ENCODE assay signal across 1 cellular context in the genomic region with DNA sequence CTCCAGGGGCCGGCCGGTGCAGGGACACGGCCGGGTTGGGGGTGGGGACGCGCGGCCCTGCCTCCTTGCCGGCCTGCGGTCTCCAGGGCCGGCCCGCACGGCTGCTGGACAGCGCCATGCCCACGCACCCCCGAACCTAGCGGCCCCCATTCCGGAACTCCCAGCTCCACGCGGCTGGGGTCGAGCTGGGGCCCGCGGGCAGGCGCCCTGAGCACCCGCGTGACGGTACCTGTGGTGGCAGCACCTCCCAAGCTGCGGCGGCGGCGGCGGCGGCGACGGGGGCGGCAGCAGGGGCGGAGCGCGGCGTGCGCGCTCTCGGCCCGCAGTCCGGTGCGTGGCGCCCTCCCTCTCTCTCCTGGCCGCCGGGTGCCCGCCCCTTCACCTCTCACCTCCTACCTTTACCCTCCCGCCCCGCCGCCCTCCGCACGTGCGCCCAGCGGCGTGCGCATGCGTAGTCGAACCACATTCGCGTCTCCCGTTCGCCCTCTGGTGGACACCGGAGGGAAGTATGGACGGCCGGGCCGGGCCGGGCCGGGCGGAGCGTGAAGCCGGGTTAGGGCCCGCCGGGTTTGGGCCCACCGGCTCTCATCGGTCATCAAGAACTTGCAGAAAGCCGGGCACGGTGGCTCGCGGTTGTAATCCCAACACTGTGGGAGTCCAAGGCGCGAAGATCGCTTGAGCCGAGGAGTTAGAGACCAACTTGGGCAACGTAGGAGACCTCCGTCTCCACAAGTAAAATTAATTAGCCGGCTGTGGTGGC.
TF ChIP-seq lines count a peak whose summit lies in the region.

A gene (minus strand): TSS at position 372 of the 760 bp plus-strand sequence. CDS start 32,948 bp downstream, outside the sequence.

TF ChIP-seq in HepG2, 621 proteins besides CTCF, POLR2A, EP300 and RAD21 (continued from another document and continues in another):
- TF ChIP-seq, protein P1, sequence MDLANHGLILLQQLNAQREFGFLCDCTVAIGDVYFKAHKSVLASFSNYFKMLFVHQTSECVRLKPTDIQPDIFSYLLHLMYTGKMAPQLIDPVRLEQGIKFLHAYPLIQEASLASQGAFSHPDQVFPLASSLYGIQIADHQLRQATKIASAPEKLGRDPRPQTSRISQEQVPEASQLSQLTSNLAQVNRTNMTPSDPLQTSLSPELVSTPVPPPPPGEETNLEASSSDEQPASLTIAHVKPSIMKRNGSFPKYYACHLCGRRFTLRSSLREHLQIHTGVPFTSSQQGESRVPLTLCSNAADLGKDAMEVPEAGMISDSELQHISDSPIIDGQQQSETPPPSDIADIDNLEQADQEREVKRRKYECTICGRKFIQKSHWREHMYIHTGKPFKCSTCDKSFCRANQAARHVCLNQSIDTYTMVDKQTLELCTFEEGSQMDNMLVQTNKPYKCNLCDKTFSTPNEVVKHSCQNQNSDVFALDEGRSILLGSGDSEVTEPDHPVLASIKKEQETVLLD (CRISPR knock-in tag; IDR thresholded peaks at IDR 0.05; ENCODE audit: low read depth), result peak; percentile 98
- TF ChIP-seq ZNF670 (CRISPR knock-in tag; IDR thresholded peaks at IDR 0.05; ENCODE audit: borderline replicate concordance) (no peak), ZNF558 (CRISPR knock-in tag; IDR thresholded peaks at IDR 0.05; ENCODE audit: borderline replicate concordance) (no peak), HNF4A (CRISPR knock-in tag; IDR thresholded peaks at IDR 0.05) (peak; percentile 50), KMT2B (CRISPR knock-in tag; IDR thresholded peaks at IDR 0.05) (peak; percentile 93), ZNF883 (CRISPR knock-in tag; IDR thresholded peaks at IDR 0.05; ENCODE audit: not compliant biosample characterization) (no peak), SAP130 (CRISPR knock-in tag; IDR thresholded peaks at IDR 0.05; ENCODE audit: low read depth) (peak; percentile 93), ATRX (CRISPR knock-in tag; IDR thresholded peaks at IDR 0.05; ENCODE audit: borderline replicate concordance) (no peak), ZFYVE20 (CRISPR knock-in tag; IDR thresholded peaks at IDR 0.05; ENCODE audit: borderline replicate concordance, low read depth) (no peak; the same call in 1 of the 2 replicates), ADNP (CRISPR knock-in tag; IDR thresholded peaks at IDR 0.05) (no peak), ZNF678 (CRISPR knock-in tag; IDR thresholded peaks at IDR 0.05) (no peak), BCL6 (CRISPR knock-in tag; IDR thresholded peaks at IDR 0.05) (peak; percentile 47), GZF1 (CRISPR knock-in tag; IDR thresholded peaks at IDR 0.05) (no peak), NONO (IDR thresholded peaks at IDR 0.05) (no peak), NONO (CRISPR knock-in tag; conservative IDR thresholded peaks at IDR 0.05) (peak; percentile 73; the same call in 1 of the 2 replicates), ZNF629 (CRISPR knock-in tag; conservative IDR thresholded peaks at IDR 0.05) (no peak), ARID2 (CRISPR knock-in tag; IDR thresholded peaks at IDR 0.05; ENCODE audit: borderline replicate concordance) (no peak), NFYC (CRISPR knock-in tag; IDR thresholded peaks at IDR 0.05) (peak; percentile 53; the same call in 1 of the 2 replicates), ZMYM2 (CRISPR knock-in tag; IDR thresholded peaks at IDR 0.05) (peak; percentile 62; the same call in 1 of the 2 replicates), DNMT3B (CRISPR knock-in tag; conservative IDR thresholded peaks at IDR 0.05) (no peak), PPARG (CRISPR knock-in tag; conservative IDR thresholded peaks at IDR 0.05) (peak; percentile 99), ZNF781 (CRISPR knock-in tag; IDR thresholded peaks at IDR 0.05; ENCODE audit: borderline replicate concordance, not compliant biosample characterization) (no peak), KAT8 (CRISPR knock-in tag; IDR thresholded peaks at IDR 0.05) (peak; percentile 91), ZNF430 (CRISPR knock-in tag; IDR thresholded peaks at IDR 0.05) (peak; percentile 88), ZNF616 (CRISPR knock-in tag; IDR thresholded peaks at IDR 0.05; ENCODE audit: low read depth) (no peak; the same call in 1 of the 2 replicates), PAF1 (CRISPR knock-in tag; IDR thresholded peaks at IDR 0.05) (no peak), BRCA1 (CRISPR knock-in tag; IDR thresholded peaks at IDR 0.05) (0 out of 2 replicates have a peak, but pooled peaks have one; percentile 40), KDM3A (CRISPR knock-in tag; IDR thresholded peaks at IDR 0.05; ENCODE audit: low read depth) (no peak), SALL2 (CRISPR knock-in tag; IDR thresholded peaks at IDR 0.05) (peak; percentile 85), NCOR1 (IDR thresholded peaks at IDR 0.05; ENCODE audit: borderline replicate concordance, low read length) (no peak), SNAI1 (CRISPR knock-in tag; IDR thresholded peaks at IDR 0.05; ENCODE audit: borderline replicate concordance) (no peak), CHCHD3 (CRISPR knock-in tag; IDR thresholded peaks at IDR 0.05) (no peak), ZNF468 (CRISPR knock-in tag; IDR thresholded peaks at IDR 0.05) (0 out of 2 replicates have a peak, but pooled peaks have one; percentile 85), RBFOX2 (IDR thresholded peaks at IDR 0.05; ENCODE audit: low read depth, low read length) (peak; percentile 87), RFXAP (CRISPR knock-in tag; IDR thresholded peaks at IDR 0.05; ENCODE audit: borderline replicate concordance) (peak; percentile 57; the same call in 1 of the 2 replicates), RCOR2 (CRISPR knock-in tag; IDR thresholded peaks at IDR 0.05) (peak; percentile 77)
- TF ChIP-seq, protein P2, sequence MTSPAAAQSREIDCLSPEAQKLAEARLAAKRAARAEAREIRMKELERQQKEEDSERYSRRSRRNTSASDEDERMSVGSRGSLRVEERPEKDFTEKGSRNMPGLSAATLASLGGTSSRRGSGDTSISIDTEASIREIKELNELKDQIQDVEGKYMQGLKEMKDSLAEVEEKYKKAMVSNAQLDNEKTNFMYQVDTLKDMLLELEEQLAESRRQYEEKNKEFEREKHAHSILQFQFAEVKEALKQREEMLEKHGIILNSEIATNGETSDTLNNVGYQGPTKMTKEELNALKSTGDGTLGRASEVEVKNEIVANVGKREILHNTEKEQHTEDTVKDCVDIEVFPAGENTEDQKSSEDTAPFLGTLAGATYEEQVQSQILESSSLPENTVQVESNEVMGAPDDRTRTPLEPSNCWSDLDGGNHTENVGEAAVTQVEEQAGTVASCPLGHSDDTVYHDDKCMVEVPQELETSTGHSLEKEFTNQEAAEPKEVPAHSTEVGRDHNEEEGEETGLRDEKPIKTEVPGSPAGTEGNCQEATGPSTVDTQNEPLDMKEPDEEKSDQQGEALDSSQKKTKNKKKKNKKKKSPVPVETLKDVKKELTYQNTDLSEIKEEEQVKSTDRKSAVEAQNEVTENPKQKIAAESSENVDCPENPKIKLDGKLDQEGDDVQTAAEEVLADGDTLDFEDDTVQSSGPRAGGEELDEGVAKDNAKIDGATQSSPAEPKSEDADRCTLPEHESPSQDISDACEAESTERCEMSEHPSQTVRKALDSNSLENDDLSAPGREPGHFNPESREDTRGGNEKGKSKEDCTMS (CRISPR knock-in tag; conservative IDR thresholded peaks at IDR 0.05), result no peak
- TF ChIP-seq, protein P3, sequence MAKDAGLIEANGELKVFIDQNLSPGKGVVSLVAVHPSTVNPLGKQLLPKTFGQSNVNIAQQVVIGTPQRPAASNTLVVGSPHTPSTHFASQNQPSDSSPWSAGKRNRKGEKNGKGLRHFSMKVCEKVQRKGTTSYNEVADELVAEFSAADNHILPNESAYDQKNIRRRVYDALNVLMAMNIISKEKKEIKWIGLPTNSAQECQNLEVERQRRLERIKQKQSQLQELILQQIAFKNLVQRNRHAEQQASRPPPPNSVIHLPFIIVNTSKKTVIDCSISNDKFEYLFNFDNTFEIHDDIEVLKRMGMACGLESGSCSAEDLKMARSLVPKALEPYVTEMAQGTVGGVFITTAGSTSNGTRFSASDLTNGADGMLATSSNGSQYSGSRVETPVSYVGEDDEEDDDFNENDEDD (CRISPR knock-in tag; IDR thresholded peaks at IDR 0.05; ENCODE audit: borderline replicate concordance), result peak; percentile 93
- TF ChIP-seq, protein P4, sequence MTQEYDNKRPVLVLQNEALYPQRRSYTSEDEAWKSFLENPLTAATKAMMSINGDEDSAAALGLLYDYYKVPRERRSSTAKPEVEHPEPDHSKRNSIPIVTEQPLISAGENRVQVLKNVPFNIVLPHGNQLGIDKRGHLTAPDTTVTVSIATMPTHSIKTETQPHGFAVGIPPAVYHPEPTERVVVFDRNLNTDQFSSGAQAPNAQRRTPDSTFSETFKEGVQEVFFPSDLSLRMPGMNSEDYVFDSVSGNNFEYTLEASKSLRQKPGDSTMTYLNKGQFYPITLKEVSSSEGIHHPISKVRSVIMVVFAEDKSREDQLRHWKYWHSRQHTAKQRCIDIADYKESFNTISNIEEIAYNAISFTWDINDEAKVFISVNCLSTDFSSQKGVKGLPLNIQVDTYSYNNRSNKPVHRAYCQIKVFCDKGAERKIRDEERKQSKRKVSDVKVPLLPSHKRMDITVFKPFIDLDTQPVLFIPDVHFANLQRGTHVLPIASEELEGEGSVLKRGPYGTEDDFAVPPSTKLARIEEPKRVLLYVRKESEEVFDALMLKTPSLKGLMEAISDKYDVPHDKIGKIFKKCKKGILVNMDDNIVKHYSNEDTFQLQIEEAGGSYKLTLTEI (CRISPR knock-in tag; conservative IDR thresholded peaks at IDR 0.05), result no peak
- TF ChIP-seq, protein P5, sequence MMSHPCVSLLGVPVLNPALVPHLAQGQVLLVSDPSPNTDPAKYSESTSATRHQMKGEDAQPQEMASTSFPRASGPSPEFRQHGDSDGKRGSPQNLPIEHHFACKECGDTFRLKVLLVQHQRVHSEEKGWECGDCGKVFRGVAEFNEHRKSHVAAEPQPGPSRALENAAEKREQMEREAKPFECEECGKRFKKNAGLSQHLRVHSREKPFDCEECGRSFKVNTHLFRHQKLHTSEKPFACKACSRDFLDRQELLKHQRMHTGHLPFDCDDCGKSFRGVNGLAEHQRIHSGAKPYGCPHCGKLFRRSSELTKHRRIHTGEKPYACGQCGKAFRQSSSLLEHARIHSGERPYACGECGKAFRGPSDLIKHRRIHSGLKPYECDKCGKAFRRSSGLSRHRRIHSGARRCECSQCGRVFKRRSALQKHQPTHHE (CRISPR knock-in tag; IDR thresholded peaks at IDR 0.05; ENCODE audit: borderline replicate concordance), result no peak; the same call in 1 of the 2 replicates
- TF ChIP-seq, protein P6, sequence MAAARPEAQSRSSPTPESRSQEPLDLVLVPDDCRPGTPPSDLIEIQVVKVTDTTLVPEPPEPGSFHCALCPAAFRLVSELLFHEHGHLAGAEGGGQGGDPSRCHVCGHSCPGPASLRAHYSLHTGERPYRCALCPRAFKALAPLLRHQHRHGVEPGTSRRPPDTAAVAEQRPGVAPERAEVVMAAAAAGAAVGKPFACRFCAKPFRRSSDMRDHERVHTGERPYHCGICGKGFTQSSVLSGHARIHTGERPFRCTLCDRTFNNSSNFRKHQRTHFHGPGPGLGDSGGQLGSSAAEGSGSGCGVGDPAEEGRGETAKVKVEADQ (CRISPR knock-in tag; IDR thresholded peaks at IDR 0.05; ENCODE audit: borderline replicate concordance), result peak; percentile 93; the same call in 1 of the 2 replicates
- TF ChIP-seq, protein P7, sequence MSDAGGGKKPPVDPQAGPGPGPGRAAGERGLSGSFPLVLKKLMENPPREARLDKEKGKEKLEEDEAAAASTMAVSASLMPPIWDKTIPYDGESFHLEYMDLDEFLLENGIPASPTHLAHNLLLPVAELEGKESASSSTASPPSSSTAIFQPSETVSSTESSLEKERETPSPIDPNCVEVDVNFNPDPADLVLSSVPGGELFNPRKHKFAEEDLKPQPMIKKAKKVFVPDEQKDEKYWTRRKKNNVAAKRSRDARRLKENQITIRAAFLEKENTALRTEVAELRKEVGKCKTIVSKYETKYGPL (CRISPR knock-in tag; IDR thresholded peaks at IDR 0.05), result no peak
- TF ChIP-seq, protein P8, sequence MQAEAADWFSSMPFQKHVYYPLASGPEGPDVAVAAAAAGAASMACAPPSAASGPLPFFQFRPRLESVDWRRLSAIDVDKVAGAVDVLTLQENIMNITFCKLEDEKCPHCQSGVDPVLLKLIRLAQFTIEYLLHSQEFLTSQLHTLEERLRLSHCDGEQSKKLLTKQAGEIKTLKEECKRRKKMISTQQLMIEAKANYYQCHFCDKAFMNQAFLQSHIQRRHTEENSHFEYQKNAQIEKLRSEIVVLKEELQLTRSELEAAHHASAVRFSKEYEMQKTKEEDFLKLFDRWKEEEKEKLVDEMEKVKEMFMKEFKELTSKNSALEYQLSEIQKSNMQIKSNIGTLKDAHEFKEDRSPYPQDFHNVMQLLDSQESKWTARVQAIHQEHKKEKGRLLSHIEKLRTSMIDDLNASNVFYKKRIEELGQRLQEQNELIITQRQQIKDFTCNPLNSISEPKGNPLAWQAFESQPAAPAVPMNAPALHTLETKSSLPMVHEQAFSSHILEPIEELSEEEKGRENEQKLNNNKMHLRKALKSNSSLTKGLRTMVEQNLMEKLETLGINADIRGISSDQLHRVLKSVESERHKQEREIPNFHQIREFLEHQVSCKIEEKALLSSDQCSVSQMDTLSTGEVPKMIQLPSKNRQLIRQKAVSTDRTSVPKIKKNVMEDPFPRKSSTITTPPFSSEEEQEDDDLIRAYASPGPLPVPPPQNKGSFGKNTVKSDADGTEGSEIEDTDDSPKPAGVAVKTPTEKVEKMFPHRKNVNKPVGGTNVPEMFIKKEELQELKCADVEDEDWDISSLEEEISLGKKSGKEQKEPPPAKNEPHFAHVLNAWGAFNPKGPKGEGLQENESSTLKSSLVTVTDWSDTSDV (CRISPR knock-in tag; IDR thresholded peaks at IDR 0.05), result no peak
- TF ChIP-seq, protein P9, sequence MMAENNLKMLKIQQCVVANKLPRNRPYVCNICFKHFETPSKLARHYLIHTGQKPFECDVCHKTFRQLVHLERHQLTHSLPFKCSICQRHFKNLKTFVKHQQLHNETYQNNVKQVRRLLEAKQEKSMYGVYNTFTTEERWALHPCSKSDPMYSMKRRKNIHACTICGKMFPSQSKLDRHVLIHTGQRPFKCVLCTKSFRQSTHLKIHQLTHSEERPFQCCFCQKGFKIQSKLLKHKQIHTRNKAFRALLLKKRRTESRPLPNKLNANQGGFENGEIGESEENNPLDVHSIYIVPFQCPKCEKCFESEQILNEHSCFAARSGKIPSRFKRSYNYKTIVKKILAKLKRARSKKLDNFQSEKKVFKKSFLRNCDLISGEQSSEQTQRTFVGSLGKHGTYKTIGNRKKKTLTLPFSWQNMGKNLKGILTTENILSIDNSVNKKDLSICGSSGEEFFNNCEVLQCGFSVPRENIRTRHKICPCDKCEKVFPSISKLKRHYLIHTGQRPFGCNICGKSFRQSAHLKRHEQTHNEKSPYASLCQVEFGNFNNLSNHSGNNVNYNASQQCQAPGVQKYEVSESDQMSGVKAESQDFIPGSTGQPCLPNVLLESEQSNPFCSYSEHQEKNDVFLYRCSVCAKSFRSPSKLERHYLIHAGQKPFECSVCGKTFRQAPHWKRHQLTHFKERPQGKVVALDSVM (CRISPR knock-in tag; IDR thresholded peaks at IDR 0.05), result no peak
- TF ChIP-seq, protein P10, sequence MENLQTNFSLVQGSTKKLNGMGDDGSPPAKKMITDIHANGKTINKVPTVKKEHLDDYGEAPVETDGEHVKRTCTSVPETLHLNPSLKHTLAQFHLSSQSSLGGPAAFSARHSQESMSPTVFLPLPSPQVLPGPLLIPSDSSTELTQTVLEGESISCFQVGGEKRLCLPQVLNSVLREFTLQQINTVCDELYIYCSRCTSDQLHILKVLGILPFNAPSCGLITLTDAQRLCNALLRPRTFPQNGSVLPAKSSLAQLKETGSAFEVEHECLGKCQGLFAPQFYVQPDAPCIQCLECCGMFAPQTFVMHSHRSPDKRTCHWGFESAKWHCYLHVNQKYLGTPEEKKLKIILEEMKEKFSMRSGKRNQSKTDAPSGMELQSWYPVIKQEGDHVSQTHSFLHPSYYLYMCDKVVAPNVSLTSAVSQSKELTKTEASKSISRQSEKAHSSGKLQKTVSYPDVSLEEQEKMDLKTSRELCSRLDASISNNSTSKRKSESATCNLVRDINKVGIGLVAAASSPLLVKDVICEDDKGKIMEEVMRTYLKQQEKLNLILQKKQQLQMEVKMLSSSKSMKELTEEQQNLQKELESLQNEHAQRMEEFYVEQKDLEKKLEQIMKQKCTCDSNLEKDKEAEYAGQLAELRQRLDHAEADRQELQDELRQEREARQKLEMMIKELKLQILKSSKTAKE (CRISPR knock-in tag; IDR thresholded peaks at IDR 0.05; ENCODE audit: borderline replicate concordance), result no peak
